In the genomic region with DNA sequence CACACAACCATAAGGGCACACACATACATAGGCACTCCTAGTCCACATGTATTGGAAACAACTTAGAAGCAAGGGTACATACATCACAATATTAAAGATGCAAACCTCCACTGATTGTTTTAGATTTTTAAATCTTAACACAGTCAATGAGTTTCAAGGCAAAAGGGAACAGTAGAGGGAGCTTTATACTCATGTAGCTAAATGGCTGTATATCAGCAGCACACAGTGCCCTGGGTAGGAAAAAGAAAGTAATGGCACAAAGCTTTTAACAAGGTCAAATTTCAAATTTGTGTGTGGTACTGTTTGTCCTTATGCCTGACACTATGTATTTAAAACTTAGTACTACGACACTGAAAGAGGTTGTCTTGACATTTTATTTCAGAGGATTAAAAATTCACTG, we compare ENCODE assay signal across 8 cellular contexts.
DNase-seq lines count a peak whose midpoint lies in the region; ATAC-seq, FAIRE-seq and TF ChIP-seq lines count a peak whose summit lies in the region.

No MANE protein-coding gene starts in this region.

- TF ChIP-seq CTCF in HCT116 (IDR thresholded peaks at IDR 0.05 in 2 of 3, conservative IDR thresholded peaks at IDR 0.05 in 1 of 3; ENCODE audit: borderline replicate concordance in 1 of 3, insufficient read depth in 1 of 3, low read depth in 2 of 3, low read length in 2 of 3): peak in 2 of 3 experiments; percentile 25 to 45; a peak in 3 of 6 replicates
- peak; percentile 69 for TF ChIP-seq CTCF in epithelial cell of proximal tubule (conservative IDR thresholded peaks at IDR 0.05; ENCODE audit: low read depth, low read length)
- TF ChIP-seq CTCF in nephron (IDR thresholded peaks at IDR 0.05; ENCODE audit: unreplicated experiment in 3 of 3): peak; percentile 60 to 75 (median 69)
- TF ChIP-seq CTCF in glutamatergic neuron (IDR thresholded peaks at IDR 0.05; ENCODE audit: partially characterized antibody, unreplicated experiment): no peak

- peak overlapping the region in 1 of 3 donors; percentile 15 for H3K27ac Mint-ChIP-seq in CD4-positive, CD25-positive, alpha-beta regulatory T cell
- H3K27ac Mint-ChIP-seq in nephron: no peak overlapping the region
- H3K27ac Mint-ChIP-seq in glutamatergic neuron (ENCODE audit: unreplicated experiment): no peak overlapping the region

- H3K27me3 ChIP-seq in CD4-positive, CD25-positive, alpha-beta regulatory T cell (ENCODE audit: control insufficient read depth, insufficient read depth, low read length): no peaks in the 10 kb centered on the region
- no peaks in the 10 kb centered on the region for H3K27me3 ChIP-seq in HCT116 (ENCODE audit: insufficient read depth, low read length)

- TF ChIP-seq POLR2A in HCT116 (IDR thresholded peaks at IDR 0.05; ENCODE audit: borderline replicate concordance, extremely low read depth, insufficient read depth, insufficient read length): no peak

- peak; percentile 45 to 52 for ATAC-seq in CD4-positive, CD25-positive, alpha-beta regulatory T cell (ENCODE audit: low read depth in 2 of 2)
- ATAC-seq in HCT116: 0 out of 2 replicates have a peak, but pooled peaks have one; percentile 42
- no peak for ATAC-seq in GM18858 (IDR thresholded peaks at IDR 0.05; ENCODE audit: unreplicated experiment)
- no peak for ATAC-seq in GM21529 (IDR thresholded peaks at IDR 0.05; ENCODE audit: unreplicated experiment)

- no TSS peak for BruUV-seq in HCT116 (replicated peaks; lab: Mats Ljungman, UMichigan)

- no peaks in the 10 kb centered on the region for H3K9me3 ChIP-seq in CD4-positive, CD25-positive, alpha-beta regulatory T cell (ENCODE audit: control insufficient read depth in 2 of 2, low read length in 2 of 2)
- H3K9me3 ChIP-seq in HCT116 (ENCODE audit: control insufficient read depth in 1 of 2, insufficient read depth in 1 of 2, low read depth in 1 of 2, low read length in 2 of 2): no peaks in the 10 kb centered on the region

- no peaks in the 10 kb centered on the region for H3K4me1 ChIP-seq in CD4-positive, CD25-positive, alpha-beta regulatory T cell (ENCODE audit: control insufficient read depth, insufficient read depth, low read length, poor library complexity, severe bottlenecking)
- no peaks in the 10 kb centered on the region for H3K4me1 ChIP-seq in HCT116 (ENCODE audit: control insufficient read depth in 1 of 2, insufficient read depth in 2 of 2, low read length in 2 of 2)

- POLR2A ChIA-PET in HCT116 (lab: Charles Lee): interaction anchor here (0.7 kb wide), 1 partner anchor 251 kb away, joined by 3 read pairs; no protein-coding TSS in a partner anchor

- no peak for FAIRE-seq in RCC 7860 (lab: Jason Lieb, UNC)

- peak in 2 of 3 donors; percentile 13 to 69 for DNase-seq in CD4-positive, CD25-positive, alpha-beta regulatory T cell
- DNase-seq in HCT116 (ENCODE audit: low read depth, low spot score) (no peak), RCC 7860 (ENCODE audit: low spot score) (peak; percentile 14), epithelial cell of proximal tubule (ENCODE audit: low read depth) (no peak), glutamatergic neuron (no peak)

- no peak overlapping the region for H2AFZ ChIP-seq in HCT116 (ENCODE audit: low read depth, low read length, poor library complexity, severe bottlenecking)

- intact Hi-C loops in HCT116 (cut with micrococcal nuclease): no loop called here

- H3K79me2 ChIP-seq in HCT116 (ENCODE audit: insufficient read depth, low read length): peaks cover 87% of the 10 kb centered on the region

- H3K27ac ChIP-seq in CD4-positive, CD25-positive, alpha-beta regulatory T cell (ENCODE audit: insufficient read depth, low read length, poor library complexity, severe bottlenecking): no peak overlapping the region
- no peak overlapping the region for H3K27ac ChIP-seq in HCT116 (ENCODE audit: low read depth, low read length)

- peaks cover 59% of the 10 kb centered on the region for H3K36me3 ChIP-seq in CD4-positive, CD25-positive, alpha-beta regulatory T cell (ENCODE audit: control insufficient read depth, insufficient read depth, low read length)
- peaks cover 44 to 66% of the 10 kb centered on the region in 2 experiments; a peak in 3 of 4 replicates for H3K36me3 ChIP-seq in HCT116 (ENCODE audit: control insufficient read depth in 1 of 2, insufficient read depth in 2 of 2, low read length in 2 of 2)

- H3K9me2 ChIP-seq in HCT116 (ENCODE audit: insufficient read depth): no peaks in the 10 kb centered on the region

- peak; percentile 72 for TF ChIP-seq RAD21 in HCT116 (IDR thresholded peaks at IDR 0.05; ENCODE audit: low read depth)

- H3K4me3 ChIP-seq in CD4-positive, CD25-positive, alpha-beta regulatory T cell (ENCODE audit: low read depth, low read length): no peak overlapping the region
- H3K4me3 ChIP-seq in HCT116 (replicated peaks in 1 of 2; ENCODE audit: low read depth in 1 of 2, low read length in 2 of 2) (no peak overlapping the region), epithelial cell of proximal tubule (ENCODE audit: low read depth, low read length) (no peak overlapping the region)

- H3K4me2 ChIP-seq in HCT116 (ENCODE audit: low read length): no peak overlapping the region

- H3K4me3 Mint-ChIP-seq in CD4-positive, CD25-positive, alpha-beta regulatory T cell: no peak overlapping the region
- no peak overlapping the region for H3K4me3 Mint-ChIP-seq in nephron
- H3K4me3 Mint-ChIP-seq in glutamatergic neuron (ENCODE audit: unreplicated experiment): no peak overlapping the region

- RAD21 ChIA-PET in HCT116 (lab: Charles Lee; ENCODE audit: low non-redundant PET in 1 of 2, low total read pairs in 2 of 2, uncharacterized antibody in 2 of 2, unreplicated experiment in 2 of 2): no interaction called here

- no peak overlapping the region for H3K9ac ChIP-seq in HCT116 (ENCODE audit: low read length)

- peaks cover 47% of the 10 kb centered on the region for H3K36me3 Mint-ChIP-seq in CD4-positive, CD25-positive, alpha-beta regulatory T cell
- H3K36me3 Mint-ChIP-seq in nephron (ENCODE audit: low read depth) (peaks cover 72% of the 10 kb centered on the region), glutamatergic neuron (ENCODE audit: unreplicated experiment) (no peaks in the 10 kb centered on the region)

- H3K27me3 Mint-ChIP-seq in CD4-positive, CD25-positive, alpha-beta regulatory T cell: no peaks in the 10 kb centered on the region
- no peaks in the 10 kb centered on the region for H3K27me3 Mint-ChIP-seq in nephron (ENCODE audit: low read depth)
- peaks cover 2% of the 10 kb centered on the region for H3K27me3 Mint-ChIP-seq in glutamatergic neuron (ENCODE audit: unreplicated experiment)

- H4K20me1 ChIP-seq in HCT116 (ENCODE audit: insufficient read depth): peaks cover 3% of the 10 kb centered on the region; the same call in 1 of the 2 replicates

- CTCF ChIA-PET in HCT116 (lab: Charles Lee): interaction anchor here (1.0 to 1.3 kb wide), 5 partner anchors 32 to 693 kb away, joined by 3 to 6 read pairs (median 4); no protein-coding TSS in a partner anchor

- peaks cover 0 to 3% (median 0%) of the 10 kb centered on the region in 7 donors for H3K9me3 Mint-ChIP-seq in CD4-positive, CD25-positive, alpha-beta regulatory T cell
- no peaks in the 10 kb centered on the region for H3K9me3 Mint-ChIP-seq in nephron
- H3K9me3 Mint-ChIP-seq in glutamatergic neuron (ENCODE audit: unreplicated experiment): no peaks in the 10 kb centered on the region

- H3K4me1 Mint-ChIP-seq in CD4-positive, CD25-positive, alpha-beta regulatory T cell: peaks cover 0 to 9% (median 2%) of the 10 kb centered on the region in 4 donors
- H3K4me1 Mint-ChIP-seq in nephron (no peaks in the 10 kb centered on the region), glutamatergic neuron (ENCODE audit: low read depth, unreplicated experiment) (peaks cover 5% of the 10 kb centered on the region)

TF ChIP-seq in HCT116, 20 proteins besides CTCF, POLR2A, EP300 and RAD21:
- TF ChIP-seq EGR1 (IDR thresholded peaks at IDR 0.05; ENCODE audit: low read depth) (0 out of 2 replicates have a peak, but pooled peaks have one; percentile 20), ELF1 (IDR thresholded peaks at IDR 0.05; ENCODE audit: borderline replicate concordance, low read depth) (no peak)
TF ChIP-seq in HCT116: peak in this region for 1.

Comparison
In these comparisons a context has a peak if more than half of its experiments do, and no peak if none do; other contexts are left out.
1. ATAC-seq: peak in CD4-positive, CD25-positive, alpha-beta regulatory T cell (2 of 2) and HCT116 (single experiment); none in GM18858 (single experiment) and GM21529 (single experiment).
2. DNase-seq: peak in CD4-positive, CD25-positive, alpha-beta regulatory T cell (2 of 3) and RCC 7860 (single experiment); none in HCT116 (single experiment), epithelial cell of proximal tubule (single experiment) and glutamatergic neuron (single experiment).